ENCODE assay signal across 8 cellular contexts in genomic region chr17:51258756-51259573, GRCh38. TPM values are rescaled to one million over a fixed set of nuclear protein-coding genes. Genes with fewer than 3 reads are reported as not detected.
DNase-seq lines count a peak whose midpoint lies in the region; ATAC-seq and TF ChIP-seq lines count a peak whose summit lies in the region.

No MANE protein-coding gene starts in this region.

- H3K27me3 ChIP-seq in HUES64 (ENCODE audit: insufficient read depth, low read length) (no peaks in the 10 kb centered on the region), trophoblast cell (ENCODE audit: insufficient read depth, low read length) (no peaks in the 10 kb centered on the region)

- H3K4me2 ChIP-seq in trophoblast cell (ENCODE audit: low read length) = peak overlapping the region; percentile 96

- H3K79me2 ChIP-seq in trophoblast cell (ENCODE audit: control insufficient read depth, insufficient read depth, low read length, poor library complexity) = peaks cover 23% of the 10 kb centered on the region

- no peak overlapping the region for H2AFZ ChIP-seq in trophoblast cell (ENCODE audit: insufficient read depth, low read length, poor library complexity)

- H3K27ac ChIP-seq in HUES64 (ENCODE audit: low read depth, low read length) = peak overlapping the region; percentile 97
- H3K27ac ChIP-seq in trophoblast cell (ENCODE audit: low read depth, low read length) = no peak overlapping the region

- H3K79me1 ChIP-seq in trophoblast cell (ENCODE audit: low read length) = peaks cover 14% of the 10 kb centered on the region

- no peak overlapping the region for H3K14ac ChIP-seq in trophoblast cell (ENCODE audit: low read length)

- no peak overlapping the region for H3K23ac ChIP-seq in trophoblast cell (ENCODE audit: low read length)

- ATAC-seq in activated CD8-positive, alpha-beta T cell treated with anti-CD3 and anti-CD28 coated beads for 36 hours = no peak
- no peak for ATAC-seq in GM21717 (IDR thresholded peaks at IDR 0.05; ENCODE audit: unreplicated experiment)
- no peak for ATAC-seq in GM21786 (IDR thresholded peaks at IDR 0.05; ENCODE audit: unreplicated experiment)
- ATAC-seq in HG02973 (IDR thresholded peaks at IDR 0.05; ENCODE audit: unreplicated experiment) = no peak

- H3K4me3 ChIP-seq in HUES64 (ENCODE audit: low read length) (peak overlapping the region; percentile 83), trophoblast cell (ENCODE audit: low read depth, low read length) (peak overlapping the region; percentile 92)

- peaks cover 63% of the 10 kb centered on the region for H3K36me3 ChIP-seq in HUES64 (ENCODE audit: insufficient read depth, low read length)
- peaks cover 2 to 5% of the 10 kb centered on the region in 2 experiments for H3K36me3 ChIP-seq in trophoblast cell (ENCODE audit: control insufficient read depth in 1 of 2, insufficient read depth in 2 of 2, low read length in 2 of 2)

- no peak overlapping the region for H2BK120ac ChIP-seq in trophoblast cell (ENCODE audit: insufficient read depth, low read length, poor library complexity)

- no peak for TF ChIP-seq CTCF in activated CD8-positive, alpha-beta T cell treated with anti-CD3 and anti-CD28 coated beads for 36 hours (IDR thresholded peaks at IDR 0.05)

- H3K18ac ChIP-seq in trophoblast cell (ENCODE audit: low read length) = no peak overlapping the region

- peak; percentile 3 for DNase-seq in COLO668 (lab: John Stamatoyannopoulos, UW; ENCODE audit: unreplicated experiment)
- peak; percentile 32 for DNase-seq in activated CD8-positive, alpha-beta T cell treated with anti-CD3 and anti-CD28 coated beads for 36 hours
- peak; percentile 14 for DNase-seq in germinal center (ENCODE audit: low spot score)
- DNase-seq in trophoblast cell = peak in 1 of 2 donors; percentile 25

- peak overlapping the region; percentile 67 for H4K91ac ChIP-seq in trophoblast cell (ENCODE audit: low read depth, low read length)

- intact Hi-C loops in activated CD8-positive, alpha-beta T cell treated with anti-CD3 and anti-CD28 coated beads for 36 hours (cut with micrococcal nuclease) = no loop called here

- 5% methylated on average over 18 of the region's 18 CpGs for WGBS in HUES64
- no CpG with 5 or more reads among the region's 18 CpGs for WGBS in trophoblast cell (ENCODE audit: extremely low coverage, insufficient coverage, insufficient read length)

- H2BK12ac ChIP-seq in trophoblast cell (ENCODE audit: low read length) = no peak overlapping the region

- peak overlapping the region; percentile 21 for H4K12ac ChIP-seq in trophoblast cell (ENCODE audit: low read depth, low read length)

- CTCF ChIA-PET in activated CD8-positive, alpha-beta T cell treated with anti-CD3 and anti-CD28 coated beads for 36 hours (lab: Charles Lee) = no interaction called here

- POLR2A ChIA-PET in activated CD8-positive, alpha-beta T cell treated with anti-CD3 and anti-CD28 coated beads for 36 hours (lab: Charles Lee) = interaction anchor here (1.0 kb wide), 1 partner anchor 106 kb away, joined by 3 read pairs; the partner anchor contains the start of gene NME1

- peak overlapping the region; percentile 98 for H3K9ac ChIP-seq in HUES64 (ENCODE audit: low read depth, low read length)
- peak overlapping the region; percentile 81 for H3K9ac ChIP-seq in trophoblast cell (ENCODE audit: low read length)

- no peaks in the 10 kb centered on the region for H3K9me3 ChIP-seq in HUES64 (ENCODE audit: insufficient read depth, low read depth, low read length)
- H3K9me3 ChIP-seq in trophoblast cell (ENCODE audit: insufficient read depth, low read depth, low read length) = no peaks in the 10 kb centered on the region

- H4K8ac ChIP-seq in trophoblast cell (ENCODE audit: low read depth, low read length) = no peak overlapping the region

- H3K4me1 Mint-ChIP-seq in activated CD8-positive, alpha-beta T cell treated with anti-CD3 and anti-CD28 coated beads for 36 hours (ENCODE audit: low read depth) = peaks cover 64% of the 10 kb centered on the region

- H2AK5ac ChIP-seq in trophoblast cell (ENCODE audit: low read length) = no peak overlapping the region

- no peaks in the 10 kb centered on the region for H3K9me3 Mint-ChIP-seq in activated CD8-positive, alpha-beta T cell treated with anti-CD3 and anti-CD28 coated beads for 36 hours

- peaks cover 17% of the 10 kb centered on the region; the same call in 1 of the 2 replicates for H3K4me1 ChIP-seq in HUES64 (ENCODE audit: insufficient read depth, low read length)
- H3K4me1 ChIP-seq in trophoblast cell (ENCODE audit: control insufficient read depth in 1 of 2, insufficient read depth in 2 of 2, low read length in 2 of 2) = peaks cover 7 to 17% of the 10 kb centered on the region in 2 experiments

- H2BK5ac ChIP-seq in trophoblast cell (ENCODE audit: low read depth, low read length, poor library complexity) = peak overlapping the region; percentile 74

- H3K4me3 Mint-ChIP-seq in activated CD8-positive, alpha-beta T cell treated with anti-CD3 and anti-CD28 coated beads for 36 hours = peak overlapping the region; percentile 77

- peak overlapping the region; percentile 77 for H3K27ac Mint-ChIP-seq in activated CD8-positive, alpha-beta T cell treated with anti-CD3 and anti-CD28 coated beads for 36 hours

- H3K27me3 Mint-ChIP-seq in activated CD8-positive, alpha-beta T cell treated with anti-CD3 and anti-CD28 coated beads for 36 hours = no peaks in the 10 kb centered on the region

- H3K36me3 Mint-ChIP-seq in activated CD8-positive, alpha-beta T cell treated with anti-CD3 and anti-CD28 coated beads for 36 hours (ENCODE audit: low read depth) = peaks cover 41% of the 10 kb centered on the region

- peak overlapping the region; percentile 99 for H3K4ac ChIP-seq in trophoblast cell (ENCODE audit: low read depth, low read length)

RNA-seq across cellular contexts. Expression of gene MBTD1, which starts 0.9 kb away (rescaled TPM):
- 29.8 TPM for polyA plus RNA-seq in HUES64 (2013, experiment 1 of 2)
- 35.7 TPM for polyA plus RNA-seq in HUES64 (2013, experiment 2 of 2)
- 10 to 100 TPM in 1 of 2 experiments, 1 to 10 TPM in 1; 7.0 to 10.2 TPM for total RNA-seq in activated CD8-positive, alpha-beta T cell treated with anti-CD3 and anti-CD28 coated beads for 36 hours
- polyA plus RNA-seq in trophoblast cell (2013) = 11.6 and 11.8 TPM in 2 replicates

RNA-seq across cellular contexts. Expression of gene UTP18, which starts 1.4 kb away (rescaled TPM):
- polyA plus RNA-seq in HUES64 (2013, experiment 1 of 2) = 83.0 TPM
- 75.4 TPM for polyA plus RNA-seq in HUES64 (2013, experiment 2 of 2)
- total RNA-seq in activated CD8-positive, alpha-beta T cell treated with anti-CD3 and anti-CD28 coated beads for 36 hours = 10 to 100 TPM; 61.9 to 67.9 TPM
- 47.4 and 55.2 TPM in 2 replicates for polyA plus RNA-seq in trophoblast cell (2013)
